Comparison of ENCODE assay signal across 11 cellular contexts in the genomic region with DNA sequence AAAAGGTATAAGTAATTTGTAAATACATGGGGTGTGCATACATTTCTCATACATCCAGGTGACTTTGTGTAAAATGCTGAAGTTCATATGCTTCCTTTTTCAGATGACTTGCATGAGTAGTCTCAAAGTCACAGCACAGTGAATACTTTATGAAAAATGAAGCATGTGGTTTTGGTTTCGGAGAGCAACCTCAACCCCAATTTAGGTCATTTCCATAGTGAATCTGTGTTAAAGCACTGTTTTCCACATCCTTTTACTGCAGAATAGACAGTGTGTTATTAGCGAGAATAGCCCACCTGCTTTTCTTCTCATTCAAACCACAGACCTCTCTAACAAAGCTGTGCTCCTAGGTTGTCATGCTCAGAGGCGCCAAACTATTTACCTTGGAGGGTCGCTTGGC.
DNase-seq lines count a peak whose midpoint lies in the region; ATAC-seq and TF ChIP-seq lines count a peak whose summit lies in the region.
"Had no signal": no experiment of that assay in that cellular context is flagged by ENCODE, and none has a peak within 500 bp of the region (broad histone marks: within the 10 kb centered on the region; RNA-seq: fewer than 3 reads in every experiment).

No MANE protein-coding gene starts in this region.

- POLR2A ChIA-PET in WTC11 (lab: Charles Lee), result no interaction called here

- no peaks in the 10 kb centered on the region for H3K79me2 ChIP-seq in fibroblast of lung (ENCODE audit: control insufficient read depth, insufficient read depth, low read length)

- H3K27ac Mint-ChIP-seq in WTC11, result no peak overlapping the region
- no peak overlapping the region for H3K27ac Mint-ChIP-seq in activated T-helper 1 cell treated with anti-CD3 and anti-CD28 coated beads, Interleukin-12 subunit alpha, Interleukin-12 subunit beta, Interleukin-2, Interleukin-4 antibody, amounts not matched to agents 30 ng/mL and 10 ng/mL and 1 ng/mL, durations not matched to agents 14 hours and 24 hours and 36 hours
- H3K27ac Mint-ChIP-seq: T-helper 1 cell treated with Interleukin-12 subunit alpha and Interleukin-12 subunit beta and Interleukin-4 antibody, amounts not matched to agents 30 μg/mL and 1 μg/mL, for 36 hours had no signal

- peak; percentile 98 for ATAC-seq in GM18502 (IDR thresholded peaks at IDR 0.05; ENCODE audit: poor library complexity, unreplicated experiment)
- peak; percentile 99 for ATAC-seq in GM21528 (IDR thresholded peaks at IDR 0.05; ENCODE audit: low FRiP score, unreplicated experiment)
- ATAC-seq in HG03469 (IDR thresholded peaks at IDR 0.05; ENCODE audit: unreplicated experiment), result peak; percentile 96
- no peak for ATAC-seq in WTC11
- ATAC-seq in left ventricle myocardium superior, result no peak

- H3K36me3 ChIP-seq in fibroblast of lung (ENCODE audit: control insufficient read depth, insufficient read depth, low read length), result peaks cover 7% of the 10 kb centered on the region

- H2AFZ ChIP-seq in fibroblast of lung (ENCODE audit: low read length), result no peak overlapping the region

- H3K4me1 ChIP-seq in fibroblast of lung (ENCODE audit: control insufficient read depth, extremely low read depth, insufficient read depth, low read length), result no peaks in the 10 kb centered on the region

- no peaks in the 10 kb centered on the region for H3K9me3 ChIP-seq in fibroblast of lung (ENCODE audit: control insufficient read depth, insufficient read depth, low read depth, low read length)

- intact Hi-C loops in left ventricle myocardium superior (cut with micrococcal nuclease), result no loop called here
- intact Hi-C loops in activated T-helper 1 cell treated with anti-CD3 and anti-CD28 coated beads, Interleukin-12 subunit alpha, Interleukin-12 subunit beta, Interleukin-2, Interleukin-4 antibody, amounts not matched to agents 30 ng/mL and 10 ng/mL and 1 ng/mL, durations not matched to agents 14 hours and 24 hours and 36 hours (cut with micrococcal nuclease), result loop anchor here (1.0 kb wide), 1 partner anchor 49 kb away; no protein-coding TSS in a partner anchor

- no peak overlapping the region for H3K4me2 ChIP-seq in fibroblast of lung (ENCODE audit: extremely low read depth, insufficient read depth, low read length)

- H3K27me3 ChIP-seq in fibroblast of lung (ENCODE audit: control insufficient read depth, insufficient read depth, low read length), result no peaks in the 10 kb centered on the region

- no peak overlapping the region for H3K9ac ChIP-seq in fibroblast of lung (ENCODE audit: insufficient read depth, low read length)

- H4K20me1 ChIP-seq in fibroblast of lung (ENCODE audit: control insufficient read depth, extremely low read depth, insufficient read depth, low read length), result no peaks in the 10 kb centered on the region

- DNase-seq in fibroblast of lung (ENCODE audit: low read depth in 2 of 2) (peak; percentile 28 to 77), WTC11 (ENCODE audit: low spot score) (no peak), left ventricle myocardium superior (no peak)
- DNase-seq in activated T-helper 1 cell treated with anti-CD3 and anti-CD28 coated beads, Interleukin-12 subunit alpha, Interleukin-12 subunit beta, Interleukin-2, Interleukin-4 antibody, amounts not matched to agents 30 ng/mL and 10 ng/mL and 1 ng/mL, durations not matched to agents 14 hours and 24 hours and 36 hours (ENCODE audit: low spot score), result no peak
- no peak for DNase-seq in activated naive CD4-positive, alpha-beta T cell treated with anti-CD3 and anti-CD28 coated beads, Interleukin-2, amount 50 U/mL, for 16 hours
- DNase-seq: effector memory CD4-positive, alpha-beta T cell; occipital lobe had no signal

- TF ChIP-seq CTCF in fibroblast of lung (conservative IDR thresholded peaks at IDR 0.05 in 1 of 2, IDR thresholded peaks at IDR 0.05 in 1 of 2; ENCODE audit: low read depth in 1 of 2, low read length in 2 of 2), result no peak
- no peak for TF ChIP-seq CTCF in WTC11 (IDR thresholded peaks at IDR 0.05)

- H3K27me3 Mint-ChIP-seq in WTC11 (ENCODE audit: low read depth), result no peaks in the 10 kb centered on the region
- H3K27me3 Mint-ChIP-seq in activated T-helper 1 cell treated with anti-CD3 and anti-CD28 coated beads, Interleukin-12 subunit alpha, Interleukin-12 subunit beta, Interleukin-2, Interleukin-4 antibody, amounts not matched to agents 30 ng/mL and 10 ng/mL and 1 ng/mL, durations not matched to agents 14 hours and 24 hours and 36 hours (ENCODE audit: insufficient read depth), result peaks cover 17% of the 10 kb centered on the region

- H3K9me3 Mint-ChIP-seq in WTC11, result 0 out of 2 replicates have a peak, but pooled peaks cover 2% of the 10 kb centered on the region
- peaks cover 5% of the 10 kb centered on the region for H3K9me3 Mint-ChIP-seq in activated T-helper 1 cell treated with anti-CD3 and anti-CD28 coated beads, Interleukin-12 subunit alpha, Interleukin-12 subunit beta, Interleukin-2, Interleukin-4 antibody, amounts not matched to agents 30 ng/mL and 10 ng/mL and 1 ng/mL, durations not matched to agents 14 hours and 24 hours and 36 hours
- H3K9me3 Mint-ChIP-seq: T-helper 1 cell treated with Interleukin-12 subunit alpha and Interleukin-12 subunit beta and Interleukin-4 antibody, amounts not matched to agents 30 μg/mL and 1 μg/mL, for 36 hours had no signal

- H3K4me1 Mint-ChIP-seq in WTC11, result no peaks in the 10 kb centered on the region
- peaks cover 8% of the 10 kb centered on the region for H3K4me1 Mint-ChIP-seq in activated T-helper 1 cell treated with anti-CD3 and anti-CD28 coated beads, Interleukin-12 subunit alpha, Interleukin-12 subunit beta, Interleukin-2, Interleukin-4 antibody, amounts not matched to agents 30 ng/mL and 10 ng/mL and 1 ng/mL, durations not matched to agents 14 hours and 24 hours and 36 hours (ENCODE audit: low read depth)

- CTCF ChIA-PET in WTC11 (lab: Charles Lee), result no interaction called here

- H3K4me3 ChIP-seq in fibroblast of lung (replicated peaks in 1 of 4; ENCODE audit: control extremely low read depth in 1 of 4, insufficient read depth in 1 of 4, low read depth in 3 of 4, low read length in 4 of 4), result no peak overlapping the region

- H3K36me3 Mint-ChIP-seq in WTC11, result peaks cover 3% of the 10 kb centered on the region; the same call in 1 of the 2 replicates
- no peaks in the 10 kb centered on the region for H3K36me3 Mint-ChIP-seq in activated T-helper 1 cell treated with anti-CD3 and anti-CD28 coated beads, Interleukin-12 subunit alpha, Interleukin-12 subunit beta, Interleukin-2, Interleukin-4 antibody, amounts not matched to agents 30 ng/mL and 10 ng/mL and 1 ng/mL, durations not matched to agents 14 hours and 24 hours and 36 hours (ENCODE audit: low read depth)

- H3K27ac ChIP-seq in fibroblast of lung (ENCODE audit: insufficient read depth, low read length), result no peak overlapping the region

- no peak overlapping the region for H3K4me3 Mint-ChIP-seq in WTC11
- no peak overlapping the region for H3K4me3 Mint-ChIP-seq in activated T-helper 1 cell treated with anti-CD3 and anti-CD28 coated beads, Interleukin-12 subunit alpha, Interleukin-12 subunit beta, Interleukin-2, Interleukin-4 antibody, amounts not matched to agents 30 ng/mL and 10 ng/mL and 1 ng/mL, durations not matched to agents 14 hours and 24 hours and 36 hours
- H3K4me3 Mint-ChIP-seq: T-helper 1 cell treated with Interleukin-12 subunit alpha and Interleukin-12 subunit beta and Interleukin-4 antibody, amounts not matched to agents 30 μg/mL and 1 μg/mL, for 36 hours had no signal

TF ChIP-seq in WTC11, 78 proteins besides CTCF, POLR2A, EP300 and RAD21:
- TF ChIP-seq ZNF121 (CRISPR knock-in tag; IDR thresholded peaks at IDR 0.05) (no peak), FOXK1 (CRISPR knock-in tag; IDR thresholded peaks at IDR 0.05) (no peak), ARID4B (CRISPR knock-in tag; IDR thresholded peaks at IDR 0.05; ENCODE audit: borderline replicate concordance) (no peak), NFATC4 (CRISPR knock-in tag; IDR thresholded peaks at IDR 0.05) (no peak)

Comparison
In these comparisons a context has a peak if more than half of its experiments do, and no peak if none do; other contexts are left out.
1. ATAC-seq: peak in GM18502 (single experiment), GM21528 (single experiment) and HG03469 (single experiment); none in WTC11 (single experiment) and left ventricle myocardium superior (single experiment).
2. DNase-seq: peak in fibroblast of lung (2 of 2); none in WTC11 (single experiment), left ventricle myocardium superior (single experiment), activated T-helper 1 cell treated with anti-CD3 and anti-CD28 coated beads, Interleukin-12 subunit alpha, Interleukin-12 subunit beta, Interleukin-2, Interleukin-4 antibody, amounts not matched to agents 30 ng/mL and 10 ng/mL and 1 ng/mL, durations not matched to agents 14 hours and 24 hours and 36 hours (single experiment) and activated naive CD4-positive, alpha-beta T cell treated with anti-CD3 and anti-CD28 coated beads, Interleukin-2, amount 50 U/mL, for 16 hours (single experiment).